Comparison of ENCODE assay signal across 8 cellular contexts in genomic region chrX:96685205-96686099, GRCh38. TPM values are rescaled to one million over a fixed set of nuclear protein-coding genes. Genes with fewer than 3 reads are reported as not detected.
DNase-seq lines count a peak whose midpoint lies in the region; ATAC-seq and TF ChIP-seq lines count a peak whose summit lies in the region.

No MANE protein-coding gene starts in this region.

- peak; percentile 23 for ATAC-seq in GM21576 (IDR thresholded peaks at IDR 0.05; ENCODE audit: unreplicated experiment)

- H2AFZ ChIP-seq in KMS-11 (ENCODE audit: low read depth): peak overlapping the region; percentile 81

- H3K36me3 ChIP-seq in KMS-11 (ENCODE audit: insufficient read depth): no peaks in the 10 kb centered on the region
- no peaks in the 10 kb centered on the region for H3K36me3 ChIP-seq in endocrine pancreas (ENCODE audit: control insufficient read depth, insufficient read depth, low read length)

- peak overlapping the region; percentile 48 for H3K27ac ChIP-seq in KMS-11

- TF ChIP-seq CTCF in KMS-11 (conservative IDR thresholded peaks at IDR 0.05; ENCODE audit: low read depth, low read length): no peak

- peaks cover 12% of the 10 kb centered on the region for H3K4me1 ChIP-seq in KMS-11 (ENCODE audit: low read depth, poor library complexity, severe bottlenecking)
- peaks cover 2% of the 10 kb centered on the region for H3K4me1 ChIP-seq in endocrine pancreas (ENCODE audit: control insufficient read depth, insufficient read depth, low read length)

- no peaks in the 10 kb centered on the region for H3K9me3 ChIP-seq in endocrine pancreas (ENCODE audit: control insufficient read depth, low read length)

- DNase-seq in DMS 273 treated with DMSO at 0.1 percent for 48 hours (lab: John Stamatoyannopoulos, UW) (peak; percentile 57), mucosa of gallbladder (ENCODE audit: low spot score) (peak; percentile 12), NCI-H1105 treated with DMSO at 0.1 percent for 48 hours (lab: John Stamatoyannopoulos, UW) (no peak)
- DNase-seq in activated CD4-positive, alpha-beta T cell treated with anti-CD3 and anti-CD28 coated beads, Interleukin-2, amount 50 U/mL, for 1 hour: peak; percentile 16
- peak in 5 of 6 experiments; percentile 1 to 18 (median 12) for DNase-seq in stimulated activated naive CD4-positive, alpha-beta T cell (lab: John Stamatoyannopoulos, UW)

- no peak overlapping the region for H3K4me3 ChIP-seq in KMS-11 (IDR thresholded peaks at IDR 0.05; ENCODE audit: insufficient read depth, low read depth, low read length)
- H3K4me3 ChIP-seq in endocrine pancreas (ENCODE audit: control insufficient read depth, insufficient read depth, low read length): peak overlapping the region; percentile 92

- H4K20me1 ChIP-seq in KMS-11 (ENCODE audit: insufficient read depth): no peaks in the 10 kb centered on the region

- H3K9ac ChIP-seq in KMS-11 (peak overlapping the region; percentile 75; the same call in 1 of the 2 replicates), endocrine pancreas (ENCODE audit: control insufficient read depth, insufficient read depth, low read length) (peak overlapping the region; percentile 89)

- peak overlapping the region; percentile 56 for H3K4me2 ChIP-seq in KMS-11

- no peaks in the 10 kb centered on the region; the same call in 1 of the 2 replicates for H3K79me2 ChIP-seq in KMS-11 (ENCODE audit: insufficient read depth, low read depth)

- no peaks in the 10 kb centered on the region for H3K27me3 ChIP-seq in KMS-11 (ENCODE audit: insufficient read depth, low read depth)
- H3K27me3 ChIP-seq in endocrine pancreas (ENCODE audit: control insufficient read depth, insufficient read depth, low read length): no peaks in the 10 kb centered on the region

RNA-seq across cellular contexts. Expression of gene DIAPH2, which starts 0.8 kb away (rescaled TPM):
- 17.6 TPM for total RNA-seq in mucosa of gallbladder
